In genomic region chr16:87789437-87790277, GRCh38 we compare ENCODE assay signal across 12 cellular contexts. TPM values are rescaled to one million over a fixed set of nuclear protein-coding genes. Genes with fewer than 3 reads are reported as not detected.
DNase-seq lines count a peak whose midpoint lies in the region; ATAC-seq, FAIRE-seq and TF ChIP-seq lines count a peak whose summit lies in the region.
"Had no signal": no experiment of that assay in that cellular context is flagged by ENCODE, and none has a peak within 500 bp of the region (broad histone marks: within the 10 kb centered on the region; RNA-seq: fewer than 3 reads in every experiment).

No MANE protein-coding gene starts in this region.

- in situ Hi-C loops in GM13977 (cut with MboI; ENCODE audit: low pct_unique_long_range_greater_than_20kb, low sequenced_read_pairs, unreplicated experiment) = loop anchor here (10.0 kb wide), 1 partner anchor 55 kb away; no protein-coding TSS in a partner anchor

- no peak for FAIRE-seq in astrocyte (lab: Jason Lieb, UNC)
- FAIRE-seq: GM12892 had no signal

- no peaks in the 10 kb centered on the region for H4K20me1 ChIP-seq in astrocyte (ENCODE audit: insufficient read depth, low read length)

- no peak for TF ChIP-seq EP300 in upper lobe of left lung (IDR thresholded peaks at IDR 0.05)

- no peaks in the 10 kb centered on the region for H3K79me2 ChIP-seq in astrocyte (ENCODE audit: insufficient read depth, low read length)

- H3K4me3 ChIP-seq in heart left ventricle = no peak overlapping the region
- H3K4me3 ChIP-seq in astrocyte (ENCODE audit: insufficient read depth, low read depth, low read length) = no peak overlapping the region
- no peak overlapping the region for H3K4me3 ChIP-seq in kidney epithelial cell (ENCODE audit: low read depth, low read length)
- no peak overlapping the region for H3K4me3 ChIP-seq in upper lobe of left lung
- H3K4me3 ChIP-seq: uterus had no signal

- intact Hi-C loops in heart left ventricle (cut with DNase I) = loop anchor here in 1 of 10 donors (10.0 kb wide), 1 partner anchor 115 kb away; no protein-coding TSS in a partner anchor
- intact Hi-C loops in cardiac septum (cut with DNase I) = no loop called here
- intact Hi-C loops in CD4-positive, alpha-beta T cell (cut with DNase I, micrococcal nuclease) = no loop called here

- POLR2A ChIA-PET in CD4-positive, alpha-beta T cell (lab: Charles Lee) = interaction anchor here (0.7 kb wide), 1 partner anchor 161 kb away, joined by 3 read pairs; the partner anchor contains the start of gene BANP

- H3K27me3 Mint-ChIP-seq in astrocyte (ENCODE audit: low read depth, unreplicated experiment) = no peaks in the 10 kb centered on the region
- no peaks in the 10 kb centered on the region for H3K27me3 Mint-ChIP-seq in CD4-positive, alpha-beta T cell

- H3K9ac ChIP-seq in astrocyte (ENCODE audit: low read length) = no peak overlapping the region

- ATAC-seq in heart left ventricle (peak in 3 of 4 donors; percentile 31 to 78 (median 67)), upper lobe of left lung (ENCODE audit: low FRiP score in 2 of 2) (peak; percentile 30 to 56)
- no peak for ATAC-seq in CD4-positive, alpha-beta T cell (ENCODE audit: poor library complexity)

- H3K27ac ChIP-seq in heart left ventricle (peak overlapping the region in 5 of 12 donors; percentile 35 to 80 (median 56)), astrocyte (ENCODE audit: low read depth, low read length) (no peak overlapping the region), upper lobe of left lung (peak overlapping the region in 2 of 4 donors; percentile 54 to 63)
- no peak overlapping the region for H3K27ac ChIP-seq in CD4-positive, alpha-beta T cell (ENCODE audit: low read depth, low read length)
- H3K27ac ChIP-seq: uterus had no signal

- no peaks in the 10 kb centered on the region for H3K36me3 ChIP-seq in heart left ventricle
- no peaks in the 10 kb centered on the region for H3K36me3 ChIP-seq in astrocyte (ENCODE audit: insufficient read depth, low read length)
- H3K36me3 ChIP-seq in kidney epithelial cell (ENCODE audit: control insufficient read depth, insufficient read depth, low read length) = no peaks in the 10 kb centered on the region
- no peaks in the 10 kb centered on the region for H3K36me3 ChIP-seq in upper lobe of left lung
- H3K36me3 ChIP-seq: uterus had no signal

- no peak overlapping the region for H3K4me3 Mint-ChIP-seq in astrocyte (ENCODE audit: unreplicated experiment)
- H3K4me3 Mint-ChIP-seq in CD4-positive, alpha-beta T cell = no peak overlapping the region
- H3K4me3 Mint-ChIP-seq: endodermal cell had no signal

- DNase-seq in heart left ventricle (no peak), cardiac septum (ENCODE audit: low spot score) (no peak), astrocyte (ENCODE audit: low read depth) (peak; percentile 70), kidney epithelial cell (ENCODE audit: low read depth) (peak; percentile 59), upper lobe of left lung (no peak), NCI-H82 treated with DMSO at 0.1 percent for 48 hours (lab: John Stamatoyannopoulos, UW; ENCODE audit: unreplicated experiment) (no peak), GM13977 (ENCODE audit: low spot score) (no peak)
- DNase-seq in CD4-positive, alpha-beta T cell = no peak
- DNase-seq: activated naive CD4-positive, alpha-beta T cell; endodermal cell; uterus had no signal

- TF ChIP-seq CTCF in heart left ventricle (IDR thresholded peaks at IDR 0.05) (no peak), astrocyte (IDR thresholded peaks at IDR 0.05; ENCODE audit: insufficient read depth, low read depth, low read length) (no peak), kidney epithelial cell (IDR thresholded peaks at IDR 0.05; ENCODE audit: insufficient read depth, low read length, poor library complexity, severe bottlenecking) (no peak), upper lobe of left lung (IDR thresholded peaks at IDR 0.05) (no peak), GM13977 (IDR thresholded peaks at IDR 0.05; ENCODE audit: extremely low read depth, insufficient read depth, missing control alignments) (no peak)
- TF ChIP-seq CTCF in CD4-positive, alpha-beta T cell (IDR thresholded peaks at IDR 0.05) = no peak

- CTCF ChIA-PET in CD4-positive, alpha-beta T cell (lab: Charles Lee) = interaction anchor here (0.7 to 1.2 kb wide), 3 partner anchors 11 to 82 kb away, joined by 3 to 4 read pairs (median 4); no protein-coding TSS in a partner anchor

- H3K9me3 Mint-ChIP-seq in astrocyte (ENCODE audit: unreplicated experiment) = no peaks in the 10 kb centered on the region
- H3K9me3 Mint-ChIP-seq in CD4-positive, alpha-beta T cell = no peaks in the 10 kb centered on the region
- H3K9me3 Mint-ChIP-seq: endodermal cell had no signal

- no peaks in the 10 kb centered on the region for H3K36me3 Mint-ChIP-seq in astrocyte (ENCODE audit: low read depth, unreplicated experiment)
- H3K36me3 Mint-ChIP-seq in CD4-positive, alpha-beta T cell (ENCODE audit: low read depth) = no peaks in the 10 kb centered on the region

- no peaks in the 10 kb centered on the region for H3K9me3 ChIP-seq in heart left ventricle
- no peaks in the 10 kb centered on the region for H3K9me3 ChIP-seq in astrocyte (ENCODE audit: insufficient read depth, low read depth, low read length)
- H3K9me3 ChIP-seq in upper lobe of left lung = no peaks in the 10 kb centered on the region
- no peaks in the 10 kb centered on the region for H3K9me3 ChIP-seq in CD4-positive, alpha-beta T cell (ENCODE audit: control insufficient read depth, low read length)
- H3K9me3 ChIP-seq: uterus had no signal

- no peak overlapping the region for H3K4me2 ChIP-seq in astrocyte (ENCODE audit: low read length)

- 77 to 83% (median 80%) methylated on average over 16 to 20 of the region's 20 CpGs for WGBS in heart left ventricle, 4 donors
- 56 to 81% methylated on average over 16 to 20 of the region's 20 CpGs for WGBS in upper lobe of left lung, 2 donors

- peak overlapping the region; percentile 26 for H2AFZ ChIP-seq in astrocyte (ENCODE audit: low read depth, low read length)

- TF ChIP-seq POLR2A in heart left ventricle (IDR thresholded peaks at IDR 0.05) (no peak), upper lobe of left lung (IDR thresholded peaks at IDR 0.05) (no peak)

- peaks cover 13% of the 10 kb centered on the region for H3K4me1 Mint-ChIP-seq in astrocyte (ENCODE audit: low read depth, unreplicated experiment)
- H3K4me1 Mint-ChIP-seq in CD4-positive, alpha-beta T cell (ENCODE audit: low read depth) = no peaks in the 10 kb centered on the region
- H3K4me1 Mint-ChIP-seq: endodermal cell had no signal

- H3K4me1 ChIP-seq in heart left ventricle (peaks cover 0 to 13% (median 0%) of the 10 kb centered on the region in 12 donors), astrocyte (ENCODE audit: insufficient read depth, low read length) (peaks cover 13% of the 10 kb centered on the region), upper lobe of left lung (no peaks in the 10 kb centered on the region)
- H3K4me1 ChIP-seq: uterus had no signal

- H3K27ac Mint-ChIP-seq in astrocyte (ENCODE audit: unreplicated experiment) = peak overlapping the region; percentile 55
- H3K27ac Mint-ChIP-seq in CD4-positive, alpha-beta T cell = no peak overlapping the region
- H3K27ac Mint-ChIP-seq: endodermal cell had no signal

- H3K27me3 ChIP-seq in heart left ventricle (no peaks in the 10 kb centered on the region), astrocyte (ENCODE audit: insufficient read depth, low read length) (no peaks in the 10 kb centered on the region), kidney epithelial cell (ENCODE audit: control insufficient read depth, insufficient read depth, low read length) (no peaks in the 10 kb centered on the region), upper lobe of left lung (no peaks in the 10 kb centered on the region)
- no peaks in the 10 kb centered on the region for H3K27me3 ChIP-seq in CD4-positive, alpha-beta T cell (ENCODE audit: control insufficient read depth, insufficient read depth, low read length)
- H3K27me3 ChIP-seq: uterus had no signal

RNA-seq across cellular contexts. Expression of gene KLHDC4, which starts 23.9 kb away (rescaled TPM):
- 10 to 100 TPM in 8 of 9 donors, 1 to 10 TPM in 1; 6.8 to 19.2 (median 13.7) TPM for total RNA-seq in heart left ventricle
- 10 to 100 TPM; 17.8 to 20.5 TPM for polyA plus RNA-seq in heart left ventricle
- total RNA-seq in cardiac septum = 12.6 TPM
- total RNA-seq in astrocyte = 29.6 and 29.8 TPM in 2 replicates
- 34.8 and 40.4 TPM in 2 replicates for total RNA-seq in kidney epithelial cell
- 100 to 1,000 TPM in 2 of 6 donors, 10 to 100 TPM in 4; 30.7 to 248 (median 37.5) TPM for total RNA-seq in upper lobe of left lung
- 10 to 100 TPM; 41.4 to 43.0 TPM for total RNA-seq in CD4-positive, alpha-beta T cell

Comparison
In these comparisons a context has a peak if more than half of its experiments do, and no peak if none do; other contexts are left out.
1. DNase-seq: peak in astrocyte (single experiment) and kidney epithelial cell (single experiment); none in heart left ventricle (0 of 5), cardiac septum (single experiment), upper lobe of left lung (0 of 2), CD4-positive, alpha-beta T cell (0 of 10), NCI-H82 treated with DMSO at 0.1 percent for 48 hours (single experiment) and GM13977 (single experiment).